In the genomic region with DNA sequence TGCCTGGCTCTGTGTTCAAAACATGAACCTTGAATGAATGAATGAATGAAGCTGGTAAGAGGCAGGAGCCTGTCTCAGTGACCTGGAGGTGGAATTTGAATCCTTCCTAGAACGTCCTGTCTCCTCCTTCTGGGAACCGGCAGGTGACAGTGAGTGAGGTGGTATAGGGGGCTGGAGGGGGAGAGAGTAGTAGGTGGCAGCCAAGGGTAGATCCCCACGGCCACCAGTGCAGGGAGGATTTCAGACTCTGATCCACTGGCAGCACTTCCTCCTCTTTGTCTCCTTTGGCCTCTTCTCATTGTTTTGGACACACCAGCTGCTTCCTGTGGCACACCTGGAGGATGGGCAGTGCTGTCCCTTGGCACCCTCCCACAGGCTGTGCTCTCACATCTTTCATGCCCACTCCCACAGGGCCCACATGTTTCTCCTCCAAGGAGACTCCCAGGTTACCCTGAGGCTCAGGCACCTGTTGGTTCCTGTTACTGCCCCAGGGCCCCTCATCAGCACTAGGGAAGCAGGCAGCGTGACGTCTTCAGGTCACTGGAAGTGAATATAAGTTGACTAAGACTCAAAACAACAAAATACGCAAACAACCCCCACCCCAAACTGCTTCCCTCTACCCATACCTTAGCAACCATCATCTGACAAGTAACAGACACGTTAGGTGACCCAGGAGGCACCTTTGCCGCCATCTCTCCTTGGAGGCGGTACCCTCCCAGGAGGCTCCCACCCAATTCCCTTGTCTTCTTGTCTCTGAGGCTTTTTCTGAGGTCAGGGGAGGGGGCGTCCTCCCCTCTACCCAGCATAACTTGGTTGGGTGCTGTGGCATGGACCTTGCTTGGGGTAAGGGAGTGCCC, we compare ENCODE assay signal across 18 cellular contexts.
DNase-seq lines count a peak whose midpoint lies in the region; ATAC-seq and TF ChIP-seq lines count a peak whose summit lies in the region.
"Had no signal": no experiment of that assay in that cellular context is flagged by ENCODE, and none has a peak within 500 bp of the region (broad histone marks: within the 10 kb centered on the region; RNA-seq: fewer than 3 reads in every experiment).

No MANE protein-coding gene starts in this region.

- H4K91ac ChIP-seq in IMR-90 (ENCODE audit: insufficient read depth, low read depth, low read length), result no peak overlapping the region
- H4K91ac ChIP-seq in neuronal stem cell (ENCODE audit: low read depth, low read length, poor library complexity), result no peak overlapping the region

- CTCF ChIA-PET in IMR-90 (lab: Yijun Ruan, JAX), result no interaction called here

- H3K9me3 ChIP-seq in IMR-90 (ENCODE audit: control insufficient read depth, insufficient read depth, low read length) (peaks cover 6% of the 10 kb centered on the region; the same call in 1 of the 2 replicates), neuronal stem cell (replicated peaks in 1 of 2; ENCODE audit: control insufficient read depth in 2 of 2, insufficient read depth in 1 of 2, low read depth in 1 of 2, low read length in 2 of 2) (peaks cover 3 to 10% of the 10 kb centered on the region in 2 donors)
- H3K9me3 ChIP-seq: ascending aorta, uterus had no signal

- dilution Hi-C loops in IMR-90 (cut with HindIII; ENCODE audit: low sequenced_read_pairs, unreplicated experiment), result no loop called here

- no peak overlapping the region for H2AK9ac ChIP-seq in IMR-90 (replicated peaks; ENCODE audit: low read depth, low read length, poor library complexity)

- H3K4me2 ChIP-seq in IMR-90 (ENCODE audit: low read depth, low read length), result no peak overlapping the region
- no peak overlapping the region for H3K4me2 ChIP-seq in neuronal stem cell (ENCODE audit: insufficient read depth, low read length, poor library complexity, severe bottlenecking)

- no peak overlapping the region for H4K5ac ChIP-seq in IMR-90 (ENCODE audit: low read depth, low read length)

- H3K79me1 ChIP-seq in IMR-90 (ENCODE audit: low read depth in 1 of 2, low read length in 2 of 2), result no peaks in the 10 kb centered on the region
- no peaks in the 10 kb centered on the region for H3K79me1 ChIP-seq in neuronal stem cell (ENCODE audit: low read depth, low read length)

- H4K20me1 ChIP-seq in IMR-90 (ENCODE audit: insufficient read depth, low read length), result no peaks in the 10 kb centered on the region

- no peak for TF ChIP-seq POLR2A in IMR-90 (IDR thresholded peaks at IDR 0.05; ENCODE audit: low read depth, low read length)

- no peaks in the 10 kb centered on the region for H3K36me3 ChIP-seq in IMR-90 (ENCODE audit: control insufficient read depth, insufficient read depth, low read length)
- H3K36me3 ChIP-seq in neuronal stem cell (replicated peaks in 1 of 2; ENCODE audit: control insufficient read depth in 2 of 2, insufficient read depth in 2 of 2, low read length in 2 of 2), result no peaks in the 10 kb centered on the region
- H3K36me3 ChIP-seq: ascending aorta, uterus had no signal

- POLR2A ChIA-PET in IMR-90 (lab: Charles Lee; ENCODE audit: unreplicated experiment), result no interaction called here

- no peaks in the 10 kb centered on the region for H3K4me1 ChIP-seq in IMR-90 (ENCODE audit: control insufficient read depth, insufficient read depth, low read length)
- H3K4me1 ChIP-seq in neuronal stem cell (ENCODE audit: control insufficient read depth in 2 of 2, insufficient read depth in 1 of 2, low read depth in 1 of 2, low read length in 2 of 2), result peaks cover 0 to 9% of the 10 kb centered on the region in 2 donors
- H3K4me1 ChIP-seq: ascending aorta, foreskin keratinocyte, uterus had no signal

- no peak overlapping the region for H3K27ac ChIP-seq in IMR-90 (ENCODE audit: insufficient read depth, low read length)
- H3K27ac ChIP-seq in coronary artery, result no peak overlapping the region
- no peak overlapping the region for H3K27ac ChIP-seq in neuronal stem cell (replicated peaks; ENCODE audit: low read length)
- H3K27ac ChIP-seq: ascending aorta, foreskin keratinocyte, uterus, VCaP had no signal

- no peak overlapping the region for H3K4me3 ChIP-seq in IMR-90 (ENCODE audit: insufficient read depth, low read depth, low read length)
- H3K4me3 ChIP-seq in coronary artery, result no peak overlapping the region
- H3K4me3 ChIP-seq in neuronal stem cell (ENCODE audit: low read length in 2 of 2), result no peak overlapping the region
- H3K4me3 ChIP-seq: ascending aorta, uterus had no signal

- in situ Hi-C loops in IMR-90 (cut with MboI; ENCODE audit: low sequenced_read_pairs), result no loop called here

- ATAC-seq in IMR-90 (ENCODE audit: low read depth), result no peak
- ATAC-seq: Right ventricle myocardium inferior had no signal

- H3K9me3 Mint-ChIP-seq in activated T-helper 2 cell treated with anti-CD3 and anti-CD28 coated beads, Interferon-gamma antibody, Interleukin-2, Interleukin-4, amounts not matched to agents 10 μg/mL and 5 μg/mL and 100 μg/mL, durations not matched to agents 14 hours and 24 hours and 36 hours, result no peaks in the 10 kb centered on the region
- H3K9me3 Mint-ChIP-seq: activated naive CD4-positive, alpha-beta T cell treated with anti-CD3 and anti-CD28 coated beads, Interleukin-2, amount 10 ng/mL, durations not matched to agents 7 days and 5 days had no signal

- H4K8ac ChIP-seq in IMR-90 (ENCODE audit: low read depth in 2 of 2, low read length in 2 of 2) (no peak overlapping the region), neuronal stem cell (ENCODE audit: low read depth, low read length) (no peak overlapping the region)

- H2BK5ac ChIP-seq in IMR-90 (ENCODE audit: low read depth, low read length, poor library complexity, severe bottlenecking) (no peak overlapping the region), neuronal stem cell (ENCODE audit: low read length) (no peak overlapping the region)

- DNase-seq in COLO668 (lab: John Stamatoyannopoulos, UW; ENCODE audit: unreplicated experiment) (peak; percentile 59), IMR-90 (no peak), coronary artery (ENCODE audit: low spot score) (peak; percentile 49), neuronal stem cell (ENCODE audit: low spot score) (no peak), HK-2 (ENCODE audit: unreplicated experiment) (no peak), hippocampal formation (lab: John Stamatoyannopoulos, UW) (no peak)
- no peak for DNase-seq in activated CD4-positive, alpha-beta T cell treated with anti-CD3 and anti-CD28 coated beads for 1 hour
- DNase-seq in activated T-helper 2 cell treated with anti-CD3 and anti-CD28 coated beads, Interferon-gamma antibody, Interleukin-2, Interleukin-4, amounts not matched to agents 10 μg/mL and 5 μg/mL and 100 μg/mL, durations not matched to agents 14 hours and 24 hours and 36 hours (ENCODE audit: low spot score), result no peak
- DNase-seq: activated CD4-positive, alpha-beta memory T cell treated with anti-CD3 and anti-CD28 coated beads for 36 hours; activated naive CD4-positive, alpha-beta T cell treated with anti-CD3 and anti-CD28 coated beads, Interleukin-2, amount 10 ng/mL, durations not matched to agents 7 days and 5 days; foreskin keratinocyte; GF-D8; Karpas-422; occipital lobe; uterus had no signal

- no peaks in the 10 kb centered on the region for H3K36me3 Mint-ChIP-seq in activated T-helper 2 cell treated with anti-CD3 and anti-CD28 coated beads, Interferon-gamma antibody, Interleukin-2, Interleukin-4, amounts not matched to agents 10 μg/mL and 5 μg/mL and 100 μg/mL, durations not matched to agents 14 hours and 24 hours and 36 hours (ENCODE audit: low read depth)
- H3K36me3 Mint-ChIP-seq: activated CD4-positive, alpha-beta memory T cell treated with anti-CD3 and anti-CD28 coated beads for 36 hours; activated naive CD4-positive, alpha-beta T cell treated with anti-CD3 and anti-CD28 coated beads, Interleukin-2, amount 10 ng/mL, durations not matched to agents 7 days and 5 days had no signal

- BruUV-seq in IMR-90 (replicated peaks; lab: Mats Ljungman, UMichigan), result no TSS peak

- intact Hi-C loops in IMR-90 (cut with micrococcal nuclease), result no loop called here
- intact Hi-C loops in activated T-helper 2 cell treated with anti-CD3 and anti-CD28 coated beads, Interferon-gamma antibody, Interleukin-2, Interleukin-4, amounts not matched to agents 10 μg/mL and 5 μg/mL and 100 μg/mL, durations not matched to agents 14 hours and 24 hours and 36 hours (cut with micrococcal nuclease), result no loop called here

- H3K4me3 Mint-ChIP-seq in activated T-helper 2 cell treated with anti-CD3 and anti-CD28 coated beads, Interferon-gamma antibody, Interleukin-2, Interleukin-4, amounts not matched to agents 10 μg/mL and 5 μg/mL and 100 μg/mL, durations not matched to agents 14 hours and 24 hours and 36 hours (ENCODE audit: low read depth), result no peak overlapping the region
- H3K4me3 Mint-ChIP-seq: activated CD4-positive, alpha-beta memory T cell treated with anti-CD3 and anti-CD28 coated beads for 36 hours; activated naive CD4-positive, alpha-beta T cell treated with anti-CD3 and anti-CD28 coated beads, Interleukin-2, amount 10 ng/mL, durations not matched to agents 7 days and 5 days had no signal

- no peaks in the 10 kb centered on the region for H3K27me3 ChIP-seq in IMR-90 (ENCODE audit: control insufficient read depth, insufficient read depth, low read length)
- no peaks in the 10 kb centered on the region for H3K27me3 ChIP-seq in neuronal stem cell (ENCODE audit: control insufficient read depth in 3 of 3, insufficient read depth in 3 of 3, low read depth in 1 of 3, low read length in 3 of 3)
- H3K27me3 ChIP-seq: ascending aorta, foreskin keratinocyte, uterus had no signal

- WGBS in IMR-90 (ENCODE audit: extremely low coverage in 2 of 2, insufficient read length in 1 of 2), 2 experiments, result no CpG with 5 or more reads among the region's 10 CpGs
- WGBS in neuronal stem cell (ENCODE audit: extremely low coverage in 2 of 2, insufficient read length in 2 of 2, insufficient replicate concordance in 1 of 2), 2 donors, result no CpG with 5 or more reads among the region's 10 CpGs

- no peak overlapping the region for H2BK20ac ChIP-seq in IMR-90 (ENCODE audit: low read depth, low read length)

- H3K9ac ChIP-seq in IMR-90 (ENCODE audit: low read depth, low read length), result no peak overlapping the region
- H3K9ac ChIP-seq in neuronal stem cell (ENCODE audit: low read depth, low read length, poor library complexity), result no peak overlapping the region

- no peak overlapping the region for H2BK120ac ChIP-seq in IMR-90 (ENCODE audit: low read depth, low read length)
- H2BK120ac ChIP-seq in neuronal stem cell (ENCODE audit: low read depth, low read length), result no peak overlapping the region

- no peak overlapping the region for H2BK15ac ChIP-seq in IMR-90 (ENCODE audit: low read depth, low read length)
- no peak overlapping the region for H2BK15ac ChIP-seq in neuronal stem cell (ENCODE audit: low read length)

- H2AK5ac ChIP-seq in IMR-90 (ENCODE audit: low read depth, low read length) (no peak overlapping the region), neuronal stem cell (ENCODE audit: low read depth, low read length) (no peak overlapping the region)

- 0 out of 2 replicates have a peak, but pooled peaks cover 5% of the 10 kb centered on the region for H3K9me1 ChIP-seq in IMR-90 (ENCODE audit: insufficient read depth, low read length)

- H3K18ac ChIP-seq in IMR-90 (ENCODE audit: low read depth, low read length), result no peak overlapping the region
- peak overlapping the region; percentile 21 for H3K18ac ChIP-seq in neuronal stem cell (ENCODE audit: low read length)

- H3K27ac Mint-ChIP-seq in activated T-helper 2 cell treated with anti-CD3 and anti-CD28 coated beads, Interferon-gamma antibody, Interleukin-2, Interleukin-4, amounts not matched to agents 10 μg/mL and 5 μg/mL and 100 μg/mL, durations not matched to agents 14 hours and 24 hours and 36 hours, result no peak overlapping the region
- H3K27ac Mint-ChIP-seq: activated CD4-positive, alpha-beta memory T cell treated with anti-CD3 and anti-CD28 coated beads for 36 hours; activated naive CD4-positive, alpha-beta T cell treated with anti-CD3 and anti-CD28 coated beads, Interleukin-2, amount 10 ng/mL, durations not matched to agents 7 days and 5 days had no signal

- H3K14ac ChIP-seq in IMR-90 (replicated peaks; ENCODE audit: low read depth, low read length) (no peak overlapping the region), neuronal stem cell (ENCODE audit: low read length) (no peak overlapping the region)

- H3K4me1 Mint-ChIP-seq in activated T-helper 2 cell treated with anti-CD3 and anti-CD28 coated beads, Interferon-gamma antibody, Interleukin-2, Interleukin-4, amounts not matched to agents 10 μg/mL and 5 μg/mL and 100 μg/mL, durations not matched to agents 14 hours and 24 hours and 36 hours (ENCODE audit: low read depth), result no peaks in the 10 kb centered on the region
- H3K4me1 Mint-ChIP-seq: activated naive CD4-positive, alpha-beta T cell treated with anti-CD3 and anti-CD28 coated beads, Interleukin-2, amount 10 ng/mL, durations not matched to agents 7 days and 5 days had no signal

- H2BK12ac ChIP-seq in neuronal stem cell (ENCODE audit: low read length), result no peak overlapping the region

- TF ChIP-seq RAD21 in IMR-90 (IDR thresholded peaks at IDR 0.05; ENCODE audit: low read length), result no peak

- H3K23ac ChIP-seq in IMR-90 (ENCODE audit: low read depth, low read length) (no peak overlapping the region), neuronal stem cell (ENCODE audit: low read depth, low read length, poor library complexity) (peak overlapping the region; percentile 51)

- no peaks in the 10 kb centered on the region for H3K27me3 Mint-ChIP-seq in activated T-helper 2 cell treated with anti-CD3 and anti-CD28 coated beads, Interferon-gamma antibody, Interleukin-2, Interleukin-4, amounts not matched to agents 10 μg/mL and 5 μg/mL and 100 μg/mL, durations not matched to agents 14 hours and 24 hours and 36 hours (ENCODE audit: low read depth)
- H3K27me3 Mint-ChIP-seq: activated CD4-positive, alpha-beta memory T cell treated with anti-CD3 and anti-CD28 coated beads for 36 hours had no signal

- no peak overlapping the region for H3K56ac ChIP-seq in IMR-90 (ENCODE audit: extremely low read depth, insufficient read depth, low read length)

- TF ChIP-seq CTCF in IMR-90 (conservative IDR thresholded peaks at IDR 0.05; ENCODE audit: low read depth, low read length) (no peak), coronary artery (IDR thresholded peaks at IDR 0.05) (no peak)

- H3K4ac ChIP-seq in IMR-90 (ENCODE audit: low read depth, low read length) (no peak overlapping the region), neuronal stem cell (ENCODE audit: low read length) (no peak overlapping the region)

- H2AFZ ChIP-seq in IMR-90 (replicated peaks; ENCODE audit: low read length, poor library complexity), result peak overlapping the region; percentile 67
- H2AFZ ChIP-seq in neuronal stem cell (ENCODE audit: low read length), result no peak overlapping the region

Comparison
In these comparisons a context has a peak if more than half of its experiments do, and no peak if none do; other contexts are left out.
1. DNase-seq: peak in COLO668 (single experiment) and coronary artery (single experiment); none in IMR-90 (single experiment), neuronal stem cell (single experiment), activated CD4-positive, alpha-beta T cell treated with anti-CD3 and anti-CD28 coated beads for 1 hour (single experiment), HK-2 (single experiment), activated T-helper 2 cell treated with anti-CD3 and anti-CD28 coated beads, Interferon-gamma antibody, Interleukin-2, Interleukin-4, amounts not matched to agents 10 μg/mL and 5 μg/mL and 100 μg/mL, durations not matched to agents 14 hours and 24 hours and 36 hours (single experiment) and hippocampal formation (0 of 2).